Comparison of ENCODE assay signal across 8 cellular contexts in genomic region chr1:149888999-149889289, GRCh38. TPM values are rescaled to one million over a fixed set of nuclear protein-coding genes. Genes with fewer than 3 reads are reported as not detected.
DNase-seq lines count a peak whose midpoint lies in the region; ATAC-seq and TF ChIP-seq lines count a peak whose summit lies in the region.

No MANE protein-coding gene starts in this region.

- peak in 1 of 2 donors; percentile 71 for DNase-seq in cardiac muscle cell (ENCODE audit: low read depth in 1 of 2, low spot score in 1 of 2)
- DNase-seq in Right ventricle myocardium superior: no peak
- DNase-seq in astrocyte of the spinal cord (ENCODE audit: low read depth, low spot score): peak; percentile 53
- peak; percentile 53 to 89 for DNase-seq in lower leg skin (ENCODE audit: low spot score in 2 of 2)
- peak; percentile 53 to 68 for DNase-seq in uterus
- DNase-seq in Kasumi-1 (lab: John Stamatoyannopoulos, UW): no peak

- H3K4me1 ChIP-seq in cardiac muscle cell (ENCODE audit: low read depth) (no peaks in the 10 kb centered on the region), uterus (peaks cover 0 to 9% of the 10 kb centered on the region in 2 donors)

- TF ChIP-seq POLR2A in lower leg skin (IDR thresholded peaks at IDR 0.05): no peak
- TF ChIP-seq POLR2A in uterus (IDR thresholded peaks at IDR 0.05): no peak

- ATAC-seq in Right ventricle myocardium superior (ENCODE audit: poor library complexity) (no peak), HG03342 (IDR thresholded peaks at IDR 0.05; ENCODE audit: unreplicated experiment) (no peak), HG03460 (IDR thresholded peaks at IDR 0.05; ENCODE audit: unreplicated experiment) (no peak)

- H3K27ac ChIP-seq in cardiac muscle cell (peak overlapping the region; percentile 98), uterus (peak overlapping the region; percentile 99 to 100)

- WGBS in lower leg skin, 2 donors: 10% methylated on average over 6 of the region's 6 CpGs

- in situ Hi-C loops in astrocyte of the spinal cord (cut with HindIII; ENCODE audit: low sequenced_read_pairs): no loop called here

- H3K27me3 ChIP-seq in cardiac muscle cell (no peaks in the 10 kb centered on the region), uterus (no peaks in the 10 kb centered on the region)

- intact Hi-C loops in Right ventricle myocardium superior (cut with DNase I): no loop called here
- intact Hi-C loops in lower leg skin (cut with DNase I; ENCODE audit: low total_unique reads): no loop called here
- intact Hi-C loops in uterus (cut with DNase I; ENCODE audit: low total_unique reads): no loop called here

- H3K4me3 ChIP-seq in cardiac muscle cell (peak overlapping the region; percentile 75), astrocyte of the spinal cord (ENCODE audit: low read depth, low read length) (peak overlapping the region; percentile 85), lower leg skin (ENCODE audit: low read depth, poor library complexity, severe bottlenecking) (peak overlapping the region; percentile 10), uterus (peak overlapping the region; percentile 72 to 90)

- H3K36me3 ChIP-seq in cardiac muscle cell: no peaks in the 10 kb centered on the region
- H3K36me3 ChIP-seq in uterus: no peaks in the 10 kb centered on the region

- no peaks in the 10 kb centered on the region for H3K9me3 ChIP-seq in cardiac muscle cell (ENCODE audit: low read depth)
- H3K9me3 ChIP-seq in uterus: no peaks in the 10 kb centered on the region

- TF ChIP-seq CTCF in cardiac muscle cell (IDR thresholded peaks at IDR 0.05; ENCODE audit: low read depth, low read length): no peak
- no peak for TF ChIP-seq CTCF in astrocyte of the spinal cord (IDR thresholded peaks at IDR 0.05; ENCODE audit: low read depth, low read length)
- TF ChIP-seq CTCF in lower leg skin (IDR thresholded peaks at IDR 0.05): no peak
- TF ChIP-seq CTCF in uterus (IDR thresholded peaks at IDR 0.05): no peak

RNA-seq across cellular contexts. Expression of gene BOLA1, which starts 10.4 kb away (rescaled TPM):
- total RNA-seq in cardiac muscle cell: 26.2 and 46.0 TPM in 2 replicates
- 32.5 and 34.0 TPM in 2 replicates for polyA plus RNA-seq in cardiac muscle cell
- total RNA-seq in Right ventricle myocardium superior: 16.9 TPM
- 10 to 100 TPM; 30.6 to 63.0 (median 46.0) TPM for total RNA-seq in lower leg skin
- total RNA-seq in uterus: 10 to 100 TPM in 3 of 4 donors, 1 to 10 TPM in 1; 2.1 to 51.2 (median 15.3) TPM

RNA-seq across cellular contexts. Expression of gene SV2A, which starts 28.7 kb away (rescaled TPM):
- total RNA-seq in cardiac muscle cell (19.2 and 21.9 TPM in 2 replicates), Right ventricle myocardium superior (0.32 TPM), lower leg skin (1 to 10 TPM in 1 of 4 donors, under 1 TPM in 3; 0.27 to 1.1 (median 0.55) TPM), uterus (10 to 100 TPM in 2 of 4 donors, 1 to 10 TPM in 2; 1.5 to 22.6 (median 12.0) TPM)
- 20.0 and 23.3 TPM in 2 replicates for polyA plus RNA-seq in cardiac muscle cell

RNA-seq across cellular contexts. Expression of gene SF3B4, which starts 38.7 kb away (rescaled TPM):
- total RNA-seq in cardiac muscle cell (18.1 and 19.1 TPM in 2 replicates), Right ventricle myocardium superior (22.8 TPM), lower leg skin (10 to 100 TPM; 14.9 to 21.6 (median 18.3) TPM), uterus (10 to 100 TPM; 10.9 to 64.6 (median 15.6) TPM)
- polyA plus RNA-seq in cardiac muscle cell: 74.9 and 75.8 TPM in 2 replicates

RNA-seq across cellular contexts. Expression of gene MTMR11, which starts 47.7 kb away (rescaled TPM):
- total RNA-seq in cardiac muscle cell: 1.0 and 1.3 TPM in 2 replicates
- 0.56 and 2.3 TPM in 2 replicates for polyA plus RNA-seq in cardiac muscle cell
- total RNA-seq in Right ventricle myocardium superior: 2.0 TPM
- total RNA-seq in lower leg skin: 10 to 100 TPM; 15.6 to 21.4 (median 19.0) TPM
- total RNA-seq in uterus: 10 to 100 TPM in 3 of 4 donors, 1 to 10 TPM in 1; 6.4 to 48.2 (median 32.1) TPM

Comparison
In these comparisons a context has a peak if more than half of its experiments do, and no peak if none do; other contexts are left out.
1. DNase-seq: peak in astrocyte of the spinal cord (single experiment), lower leg skin (2 of 2) and uterus (2 of 2); none in Right ventricle myocardium superior (single experiment) and Kasumi-1 (0 of 2).
2. H3K4me3 ChIP-seq: peak in every context shown above with its lines; median percentile 85 in astrocyte of the spinal cord; 81 in uterus; 75 in cardiac muscle cell; 10 in lower leg skin.